Comparison of ENCODE assay signal across 20 cellular contexts in genomic region chr1:6207921-6208320, GRCh38. TPM values are rescaled to one million over a fixed set of nuclear protein-coding genes. Genes with fewer than 3 reads are reported as not detected.
A peak's percentile ranks its signal among the peaks of the same experiment; 100 is the strongest.
DNase-seq lines count a peak whose midpoint lies in the region; ATAC-seq and TF ChIP-seq lines count a peak whose summit lies in the region.
"Had no signal": no experiment of that assay in that cellular context is flagged by ENCODE, and none has a peak within 500 bp of the region (broad histone marks: within the 10 kb centered on the region; RNA-seq: fewer than 3 reads in every experiment).

No MANE protein-coding gene starts in this region.

- ATAC-seq in HCT116 = no peak
- no peak for ATAC-seq in GM18519 (IDR thresholded peaks at IDR 0.05; ENCODE audit: low FRiP score, unreplicated experiment)
- ATAC-seq in GM18873 (IDR thresholded peaks at IDR 0.05; ENCODE audit: low FRiP score, unreplicated experiment) = no peak
- ATAC-seq: activated CD8-positive, alpha-beta T cell treated with anti-CD3 and anti-CD28 coated beads, Interleukin-2, amount 10 ng/mL, durations not matched to agents 7 days and 5 days had no signal

- RAD21 ChIA-PET in HCT116 (lab: Charles Lee; ENCODE audit: low non-redundant PET in 1 of 2, low total read pairs in 2 of 2, uncharacterized antibody in 2 of 2, unreplicated experiment in 2 of 2) = no interaction called here

- no peak overlapping the region for H3K4me3 ChIP-seq in HCT116 (replicated peaks in 1 of 2; ENCODE audit: low read depth in 1 of 2, low read length in 2 of 2)
- H3K4me3 ChIP-seq in neural progenitor cell = no peak overlapping the region

- H3K27ac ChIP-seq in HCT116 (ENCODE audit: low read depth, low read length) = no peak overlapping the region; the same call in 1 of the 2 replicates
- no peak overlapping the region for H3K27ac ChIP-seq in neural progenitor cell
- H3K27ac ChIP-seq: neutrophil, suprapubic skin had no signal

- H3K4me3 Mint-ChIP-seq in activated T-cell treated with anti-CD3 and anti-CD28 coated beads, Interleukin-2, amount 50 U/mL, for 24 hours = peak overlapping the region; percentile 10
- H3K4me3 Mint-ChIP-seq in activated T-helper 2 cell treated with anti-CD3 and anti-CD28 coated beads, Interferon-gamma antibody, Interleukin-2, Interleukin-4, amounts not matched to agents 10 μg/mL and 5 μg/mL and 100 μg/mL, durations not matched to agents 14 hours and 24 hours and 36 hours (ENCODE audit: low read depth) = peak overlapping the region; percentile 2
- peak overlapping the region; percentile 72 for H3K4me3 Mint-ChIP-seq in neural progenitor cell
- no peak overlapping the region for H3K4me3 Mint-ChIP-seq in activated naive CD4-positive, alpha-beta T cell treated with anti-CD3 and anti-CD28 coated beads, Interleukin-2, amount 10 ng/mL, durations not matched to agents 7 days and 5 days
- H3K4me3 Mint-ChIP-seq: activated CD8-positive, alpha-beta T cell treated with anti-CD3 and anti-CD28 coated beads, Interleukin-2, amount 10 ng/mL, durations not matched to agents 7 days and 5 days had no signal

- TF ChIP-seq CTCF in HCT116 (IDR thresholded peaks at IDR 0.05 in 2 of 3, conservative IDR thresholded peaks at IDR 0.05 in 1 of 3; ENCODE audit: borderline replicate concordance in 1 of 3, insufficient read depth in 1 of 3, low read depth in 2 of 3, low read length in 2 of 3) (no peak), neural progenitor cell (IDR thresholded peaks at IDR 0.05) (no peak)

- peaks cover 16% of the 10 kb centered on the region for H3K4me1 Mint-ChIP-seq in activated T-cell treated with anti-CD3 and anti-CD28 coated beads, Interleukin-2, amount 50 U/mL, for 24 hours (ENCODE audit: low read depth)
- peaks cover 11% of the 10 kb centered on the region for H3K4me1 Mint-ChIP-seq in activated T-helper 2 cell treated with anti-CD3 and anti-CD28 coated beads, Interferon-gamma antibody, Interleukin-2, Interleukin-4, amounts not matched to agents 10 μg/mL and 5 μg/mL and 100 μg/mL, durations not matched to agents 14 hours and 24 hours and 36 hours (ENCODE audit: low read depth)
- H3K4me1 Mint-ChIP-seq in neural progenitor cell = peaks cover 11% of the 10 kb centered on the region
- peaks cover 19% of the 10 kb centered on the region for H3K4me1 Mint-ChIP-seq in activated naive CD4-positive, alpha-beta T cell treated with anti-CD3 and anti-CD28 coated beads, Interleukin-2, amount 10 ng/mL, durations not matched to agents 7 days and 5 days

- no TSS peak for BruUV-seq in HCT116 (replicated peaks; lab: Mats Ljungman, UMichigan)

- POLR2A ChIA-PET in HCT116 (lab: Charles Lee) = no interaction called here

- H3F3A ChIP-seq in neural progenitor cell (ENCODE audit: low read depth) = peaks cover 44% of the 10 kb centered on the region

- H4K20me1 ChIP-seq in HCT116 (ENCODE audit: insufficient read depth) (no peaks in the 10 kb centered on the region), neural progenitor cell (ENCODE audit: low read depth) (peaks cover 3% of the 10 kb centered on the region)

- H3K27me3 ChIP-seq in HCT116 (ENCODE audit: insufficient read depth, low read length) (no peaks in the 10 kb centered on the region), neural progenitor cell (peaks cover 49% of the 10 kb centered on the region)

- H3K4me2 ChIP-seq in HCT116 (ENCODE audit: low read length) = peak overlapping the region; percentile 98; the same call in 1 of the 2 replicates
- H3K4me2 ChIP-seq in neural progenitor cell = no peak overlapping the region

- intact Hi-C loops in HCT116 (cut with micrococcal nuclease) = no loop called here
- intact Hi-C loops in activated T-helper 2 cell treated with anti-CD3 and anti-CD28 coated beads, Interferon-gamma antibody, Interleukin-2, Interleukin-4, amounts not matched to agents 10 μg/mL and 5 μg/mL and 100 μg/mL, durations not matched to agents 14 hours and 24 hours and 36 hours (cut with micrococcal nuclease) = loop anchor here (2.0 to 5.0 kb wide), 2 partner anchors 27 to 181 kb away; partner anchors contain the start of gene ICMT

- H2AFZ ChIP-seq in HCT116 (ENCODE audit: low read depth, low read length, poor library complexity, severe bottlenecking) (no peak overlapping the region), neural progenitor cell (replicated peaks) (no peak overlapping the region)

- no peak for DNase-seq in activated T-cell treated with anti-CD3 and anti-CD28 coated beads, Interleukin-2, amount 50 U/mL, for 24 hours
- no peak for DNase-seq in activated T-cell treated with anti-CD3 and anti-CD28 coated beads, Interleukin-2, amount 50 U/mL, for 1 hour
- DNase-seq in HCT116 (ENCODE audit: low read depth, low spot score) = no peak
- DNase-seq in activated T-helper 2 cell treated with anti-CD3 and anti-CD28 coated beads, Interferon-gamma antibody, Interleukin-2, Interleukin-4, amounts not matched to agents 10 μg/mL and 5 μg/mL and 100 μg/mL, durations not matched to agents 14 hours and 24 hours and 36 hours (ENCODE audit: low spot score) = no peak
- no peak for DNase-seq in neural progenitor cell (ENCODE audit: low spot score)
- DNase-seq in activated naive CD4-positive, alpha-beta T cell treated with anti-CD3 and anti-CD28 coated beads, Interleukin-2, amount 10 ng/mL, durations not matched to agents 7 days and 5 days = no peak
- DNase-seq: ACHN; activated CD8-positive, alpha-beta T cell treated with anti-CD3 and anti-CD28 coated beads, Interleukin-2, amount 10 ng/mL, durations not matched to agents 7 days and 5 days; DMS79; KG1; NCI-H2029 treated with DMSO at 0.1 percent for 48 hours; NCI-H446 treated with DMSO at 0.1 percent for 48 hours had no signal

- no peak overlapping the region for H3K9ac ChIP-seq in HCT116 (ENCODE audit: low read length)
- H3K9ac ChIP-seq in neural progenitor cell = no peak overlapping the region

- H3K9me3 Mint-ChIP-seq in activated T-cell treated with anti-CD3 and anti-CD28 coated beads, Interleukin-2, amount 50 U/mL, for 24 hours = no peaks in the 10 kb centered on the region
- no peaks in the 10 kb centered on the region for H3K9me3 Mint-ChIP-seq in activated T-helper 2 cell treated with anti-CD3 and anti-CD28 coated beads, Interferon-gamma antibody, Interleukin-2, Interleukin-4, amounts not matched to agents 10 μg/mL and 5 μg/mL and 100 μg/mL, durations not matched to agents 14 hours and 24 hours and 36 hours
- no peaks in the 10 kb centered on the region for H3K9me3 Mint-ChIP-seq in neural progenitor cell
- H3K9me3 Mint-ChIP-seq in activated naive CD4-positive, alpha-beta T cell treated with anti-CD3 and anti-CD28 coated beads, Interleukin-2, amount 10 ng/mL, durations not matched to agents 7 days and 5 days = no peaks in the 10 kb centered on the region
- H3K9me3 Mint-ChIP-seq: CD4-positive, CD25-positive, alpha-beta regulatory T cell had no signal

- TF ChIP-seq POLR2A in HCT116 (IDR thresholded peaks at IDR 0.05; ENCODE audit: borderline replicate concordance, extremely low read depth, insufficient read depth, insufficient read length) = no peak

- CTCF ChIA-PET in HCT116 (lab: Charles Lee) = no interaction called here
- CTCF ChIA-PET in activated naive CD4-positive, alpha-beta T cell treated with anti-CD3 and anti-CD28 coated beads, Interleukin-2, amount 10 ng/mL, durations not matched to agents 7 days and 5 days (lab: Charles Lee) = interaction anchor here (0.9 to 1.8 kb wide), 3 partner anchors 12 to 40 kb away, joined by 3 to 6 read pairs (median 4); no protein-coding TSS in a partner anchor

- no peaks in the 10 kb centered on the region for H3K36me3 Mint-ChIP-seq in activated T-cell treated with anti-CD3 and anti-CD28 coated beads, Interleukin-2, amount 50 U/mL, for 24 hours (ENCODE audit: low read depth)
- H3K36me3 Mint-ChIP-seq in activated T-helper 2 cell treated with anti-CD3 and anti-CD28 coated beads, Interferon-gamma antibody, Interleukin-2, Interleukin-4, amounts not matched to agents 10 μg/mL and 5 μg/mL and 100 μg/mL, durations not matched to agents 14 hours and 24 hours and 36 hours (ENCODE audit: low read depth) = peaks cover 23% of the 10 kb centered on the region
- no peaks in the 10 kb centered on the region for H3K36me3 Mint-ChIP-seq in neural progenitor cell
- H3K36me3 Mint-ChIP-seq in activated naive CD4-positive, alpha-beta T cell treated with anti-CD3 and anti-CD28 coated beads, Interleukin-2, amount 10 ng/mL, durations not matched to agents 7 days and 5 days = no peaks in the 10 kb centered on the region
- H3K36me3 Mint-ChIP-seq: CD4-positive, CD25-positive, alpha-beta regulatory T cell had no signal

- H3K9me3 ChIP-seq in HCT116 (ENCODE audit: control insufficient read depth in 1 of 2, insufficient read depth in 1 of 2, low read depth in 1 of 2, low read length in 2 of 2) (no peaks in the 10 kb centered on the region), neural progenitor cell (ENCODE audit: low read depth) (no peaks in the 10 kb centered on the region)
- H3K9me3 ChIP-seq: neutrophil, suprapubic skin had no signal

- H3K36me3 ChIP-seq in HCT116 (ENCODE audit: control insufficient read depth in 1 of 2, insufficient read depth in 2 of 2, low read length in 2 of 2) (peaks cover 0 to 19% of the 10 kb centered on the region in 2 experiments; a peak in 2 of 4 replicates), neural progenitor cell (no peaks in the 10 kb centered on the region)
- H3K36me3 ChIP-seq: neutrophil, suprapubic skin had no signal

- TF ChIP-seq RAD21 in HCT116 (IDR thresholded peaks at IDR 0.05; ENCODE audit: low read depth) = no peak

- H3K4me1 ChIP-seq in HCT116 (ENCODE audit: control insufficient read depth in 1 of 2, insufficient read depth in 2 of 2, low read length in 2 of 2) (peaks cover 7 to 27% of the 10 kb centered on the region in 2 experiments), neural progenitor cell (peaks cover 14% of the 10 kb centered on the region)

- H3K9me2 ChIP-seq in HCT116 (ENCODE audit: insufficient read depth) = no peaks in the 10 kb centered on the region

- no peak overlapping the region for H3K27ac Mint-ChIP-seq in activated T-cell treated with anti-CD3 and anti-CD28 coated beads, Interleukin-2, amount 50 U/mL, for 24 hours
- H3K27ac Mint-ChIP-seq in activated T-helper 2 cell treated with anti-CD3 and anti-CD28 coated beads, Interferon-gamma antibody, Interleukin-2, Interleukin-4, amounts not matched to agents 10 μg/mL and 5 μg/mL and 100 μg/mL, durations not matched to agents 14 hours and 24 hours and 36 hours = no peak overlapping the region
- H3K27ac Mint-ChIP-seq in neural progenitor cell = no peak overlapping the region
- no peak overlapping the region for H3K27ac Mint-ChIP-seq in activated naive CD4-positive, alpha-beta T cell treated with anti-CD3 and anti-CD28 coated beads, Interleukin-2, amount 10 ng/mL, durations not matched to agents 7 days and 5 days
- H3K27ac Mint-ChIP-seq: activated CD8-positive, alpha-beta T cell treated with anti-CD3 and anti-CD28 coated beads, Interleukin-2, amount 10 ng/mL, durations not matched to agents 7 days and 5 days; CD4-positive, CD25-positive, alpha-beta regulatory T cell had no signal

- H3K27me3 Mint-ChIP-seq in activated T-cell treated with anti-CD3 and anti-CD28 coated beads, Interleukin-2, amount 50 U/mL, for 24 hours = peaks cover 29% of the 10 kb centered on the region
- no peaks in the 10 kb centered on the region for H3K27me3 Mint-ChIP-seq in activated T-helper 2 cell treated with anti-CD3 and anti-CD28 coated beads, Interferon-gamma antibody, Interleukin-2, Interleukin-4, amounts not matched to agents 10 μg/mL and 5 μg/mL and 100 μg/mL, durations not matched to agents 14 hours and 24 hours and 36 hours (ENCODE audit: low read depth)
- H3K27me3 Mint-ChIP-seq in neural progenitor cell (ENCODE audit: insufficient read depth, low read depth) = peaks cover 12% of the 10 kb centered on the region
- H3K27me3 Mint-ChIP-seq in activated naive CD4-positive, alpha-beta T cell treated with anti-CD3 and anti-CD28 coated beads, Interleukin-2, amount 10 ng/mL, durations not matched to agents 7 days and 5 days = peaks cover 95% of the 10 kb centered on the region

- peaks cover 24% of the 10 kb centered on the region for H3K79me2 ChIP-seq in HCT116 (ENCODE audit: insufficient read depth, low read length)
- no peaks in the 10 kb centered on the region for H3K79me2 ChIP-seq in neural progenitor cell (ENCODE audit: low read depth)

RNA-seq across cellular contexts. Expression of gene RNF207, which starts 2.0 kb away (rescaled TPM):
- total RNA-seq in HCT116 (2021; ENCODE audit: unreplicated experiment) = 61.2 TPM
- polyA plus RNA-seq in HCT116 (2012) = 28.4 and 32.1 TPM in 2 replicates
- 54.4 and 58.4 TPM in 2 replicates for total RNA-seq in activated T-helper 2 cell treated with anti-CD3 and anti-CD28 coated beads, Interferon-gamma antibody, Interleukin-2, Interleukin-4, amounts not matched to agents 10 μg/mL and 5 μg/mL and 100 μg/mL, durations not matched to agents 14 hours and 24 hours and 36 hours
- total RNA-seq in neural progenitor cell (ENCODE audit: low replicate concordance) = 3.1 and 5.9 TPM in 2 replicates

RNA-seq across cellular contexts. Expression of gene RPL22, which starts 8.5 kb away (rescaled TPM):
- total RNA-seq in HCT116 (2021; ENCODE audit: unreplicated experiment) (456 TPM), neural progenitor cell (ENCODE audit: low replicate concordance) (261 and 410 TPM in 2 replicates)
- 563 and 639 TPM in 2 replicates for polyA plus RNA-seq in HCT116 (2012)
- 473 and 533 TPM in 2 replicates for total RNA-seq in activated T-helper 2 cell treated with anti-CD3 and anti-CD28 coated beads, Interferon-gamma antibody, Interleukin-2, Interleukin-4, amounts not matched to agents 10 μg/mL and 5 μg/mL and 100 μg/mL, durations not matched to agents 14 hours and 24 hours and 36 hours

RNA-seq across cellular contexts. Expression of gene CHD5, which starts 27.8 kb away (rescaled TPM):
- total RNA-seq in HCT116 (2021; ENCODE audit: unreplicated experiment) = 6.1 TPM
- 5.0 and 6.3 TPM in 2 replicates for polyA plus RNA-seq in HCT116 (2012)
- total RNA-seq in activated T-helper 2 cell treated with anti-CD3 and anti-CD28 coated beads, Interferon-gamma antibody, Interleukin-2, Interleukin-4, amounts not matched to agents 10 μg/mL and 5 μg/mL and 100 μg/mL, durations not matched to agents 14 hours and 24 hours and 36 hours = 0.46 and 0.78 TPM in 2 replicates
- 0.17 and 0.22 TPM in 2 replicates for total RNA-seq in neural progenitor cell (ENCODE audit: low replicate concordance)
- total RNA-seq: CD4-positive, CD25-positive, alpha-beta regulatory T cell had no signal
- polyA plus RNA-seq: CD4-positive, CD25-positive, alpha-beta regulatory T cell had no signal

RNA-seq across cellular contexts. Expression of gene ICMT, which starts 27.8 kb away (rescaled TPM):
- total RNA-seq in HCT116 (2021; ENCODE audit: unreplicated experiment) (70.9 TPM), neural progenitor cell (ENCODE audit: low replicate concordance) (88.4 and 118 TPM in 2 replicates)
- polyA plus RNA-seq in HCT116 (2012) = 33.0 and 41.7 TPM in 2 replicates
- total RNA-seq in activated T-helper 2 cell treated with anti-CD3 and anti-CD28 coated beads, Interferon-gamma antibody, Interleukin-2, Interleukin-4, amounts not matched to agents 10 μg/mL and 5 μg/mL and 100 μg/mL, durations not matched to agents 14 hours and 24 hours and 36 hours = 60.0 and 62.3 TPM in 2 replicates

RNA-seq across cellular contexts. Expression of gene HES3, which starts 36.1 kb away (rescaled TPM):
- not detected for total RNA-seq in HCT116 (2021; ENCODE audit: unreplicated experiment)
- polyA plus RNA-seq in HCT116 (2012) = not detected in 2 replicates
- total RNA-seq in activated T-helper 2 cell treated with anti-CD3 and anti-CD28 coated beads, Interferon-gamma antibody, Interleukin-2, Interleukin-4, amounts not matched to agents 10 μg/mL and 5 μg/mL and 100 μg/mL, durations not matched to agents 14 hours and 24 hours and 36 hours = not detected in 2 replicates
- total RNA-seq in neural progenitor cell (ENCODE audit: low replicate concordance) = 5.5 and 22.2 TPM in 2 replicates
- total RNA-seq: activated CD8-positive, alpha-beta T cell treated with anti-CD3 and anti-CD28 coated beads, Interleukin-2, amount 10 ng/mL, durations not matched to agents 7 days and 5 days; CD4-positive, CD25-positive, alpha-beta regulatory T cell; epithelial cell of proximal tubule; frontal cortex; suprapubic skin had no signal
- polyA plus RNA-seq: adipose tissue; CD4-positive, CD25-positive, alpha-beta regulatory T cell had no signal
